In genomic region chr1:200473698-200474371, GRCh38 we compare ENCODE assay signal across 2 cellular contexts.
TF ChIP-seq lines count a peak whose summit lies in the region.

No MANE protein-coding gene starts in this region.

TF ChIP-seq in GM12878, 131 proteins besides CTCF, POLR2A, EP300 and RAD21 (continued from another document):
- TF ChIP-seq PRDM15 (CRISPR knock-in tag; IDR thresholded peaks at IDR 0.05) (no peak), BRCA1 (IDR thresholded peaks at IDR 0.05; ENCODE audit: low read depth, low read length) (no peak), IKZF2 (IDR thresholded peaks at IDR 0.05) (peak; percentile 28 to 64; a peak in 3 of 4 replicates), ATF2 (IDR thresholded peaks at IDR 0.05; ENCODE audit: low read length) (peak; percentile 32; the same call in 1 of the 2 replicates), PML (IDR thresholded peaks at IDR 0.05; ENCODE audit: low read length) (no peak), JUNB (IDR thresholded peaks at IDR 0.05) (peak; percentile 40; the same call in 1 of the 2 replicates), POLR2AphosphoS5 (IDR thresholded peaks at IDR 0.05; ENCODE audit: low read length) (peak; percentile 49; the same call in 1 of the 2 replicates), GABPA (IDR thresholded peaks at IDR 0.05; ENCODE audit: low read depth) (0 out of 2 replicates have a peak, but pooled peaks have one; percentile 20), HDAC2 (IDR thresholded peaks at IDR 0.05) (no peak), NFIC (IDR thresholded peaks at IDR 0.05; ENCODE audit: low read depth, low read length) (peak; percentile 53; the same call in 1 of the 2 replicates), SIX5 (IDR thresholded peaks at IDR 0.05; ENCODE audit: low read depth, low read length, severe bottlenecking) (no peak), MTA3 (IDR thresholded peaks at IDR 0.05; ENCODE audit: borderline replicate concordance, low read length) (peak; percentile 64; the same call in 1 of the 2 replicates), CHD4 (IDR thresholded peaks at IDR 0.05) (no peak), NR2C2 (IDR thresholded peaks at IDR 0.05; ENCODE audit: borderline replicate concordance, control insufficient read depth, insufficient read length, low read depth) (no peak), RUNX3 (IDR thresholded peaks at IDR 0.05; ENCODE audit: low read length) (peak; percentile 41; the same call in 1 of the 2 replicates), MEF2B (IDR thresholded peaks at IDR 0.05; ENCODE audit: partially characterized antibody, poor library complexity, severe bottlenecking) (no peak), LARP7 (IDR thresholded peaks at IDR 0.05) (peak; percentile 40; the same call in 1 of the 2 replicates), PAX5 (IDR thresholded peaks at IDR 0.05; ENCODE audit: borderline replicate concordance, low read depth, low read length) (0 out of 2 replicates have a peak, but pooled peaks have one; percentile 11), PKNOX1 (IDR thresholded peaks at IDR 0.05) (peak; percentile 23; the same call in 1 of the 2 replicates), GATAD2B (conservative IDR thresholded peaks at IDR 0.05; ENCODE audit: low read depth) (peak; percentile 5; the same call in 1 of the 2 replicates), IRF4 (IDR thresholded peaks at IDR 0.05; ENCODE audit: low read depth, low read length) (no peak), IKZF1 (conservative IDR thresholded peaks at IDR 0.05) (peak; percentile 52), MTA2 (IDR thresholded peaks at IDR 0.05; ENCODE audit: low read depth) (no peak; the same call in 1 of the 2 replicates), ETV6 (conservative IDR thresholded peaks at IDR 0.05 in 1 of 2, IDR thresholded peaks at IDR 0.05 in 1 of 2; ENCODE audit: borderline replicate concordance in 1 of 2, low read depth in 1 of 2) (peak in 1 of 2 experiments; percentile 64; a peak in 1 of 4 replicates), ZBED1 (IDR thresholded peaks at IDR 0.05; ENCODE audit: borderline replicate concordance) (no peak), TAF1 (IDR thresholded peaks at IDR 0.05; ENCODE audit: borderline replicate concordance, low read depth, low read length) (0 out of 2 replicates have a peak, but pooled peaks have one; percentile 17), NBN (IDR thresholded peaks at IDR 0.05) (no peak), MEF2A (IDR thresholded peaks at IDR 0.05; ENCODE audit: insufficient read depth, low read depth, low read length) (no peak), TCF12 (IDR thresholded peaks at IDR 0.05; ENCODE audit: low read depth, low read length) (0 out of 2 replicates have a peak, but pooled peaks have one; percentile 16)
TF ChIP-seq in GM12878: peak in this region for 17.

TF ChIP-seq in GM23338, 12 proteins besides CTCF, POLR2A, EP300 and RAD21 (continued from another document):
- TF ChIP-seq REST (IDR thresholded peaks at IDR 0.05; ENCODE audit: unreplicated experiment) (no peak), ZNF114 (CRISPR knock-in tag; IDR thresholded peaks at IDR 0.05) (no peak), NANOG (IDR thresholded peaks at IDR 0.05; ENCODE audit: borderline replicate concordance) (no peak), CREB1 (CRISPR knock-in tag; IDR thresholded peaks at IDR 0.05; ENCODE audit: low read depth) (no peak), EZH2 (IDR thresholded peaks at IDR 0.05; ENCODE audit: low read depth, unreplicated experiment) (no peak), STAT1 (IDR thresholded peaks at IDR 0.05; ENCODE audit: unreplicated experiment) (no peak), ZNF462 (CRISPR knock-in tag; IDR thresholded peaks at IDR 0.05) (no peak), ZNF331 (CRISPR knock-in tag; IDR thresholded peaks at IDR 0.05; ENCODE audit: low read depth) (no peak), EZH2phosphoT487 (IDR thresholded peaks at IDR 0.05; ENCODE audit: unreplicated experiment) (no peak)
